Comparison of ENCODE assay signal across 19 cellular contexts in genomic region chr5:78726556-78726955, GRCh38.
"Had no signal": no experiment of that assay in that cellular context is flagged by ENCODE, and none has a peak within 500 bp of the region (broad histone marks: within the 10 kb centered on the region; RNA-seq: fewer than 3 reads in every experiment).

No MANE protein-coding gene starts in this region.

- DNase-seq: activated CD4-positive, alpha-beta T cell treated with anti-CD3 and anti-CD28 coated beads for 48 hours; activated CD8-positive, alpha-beta memory T cell treated with anti-CD3 and anti-CD28 coated beads, Interleukin-2, amount 50 U/mL, for 48 hours; activated CD8-positive, alpha-beta T cell treated with anti-CD3 and anti-CD28 coated beads, Interleukin-2, amount 10 ng/mL, durations not matched to agents 7 days and 5 days; activated naive CD4-positive, alpha-beta T cell treated with Interleukin-2 at 50 U/mL for 16 hours; brain microvascular endothelial cell; dorsolateral prefrontal cortex; mesenchymal stem cell; psoas muscle; stimulated activated CD4-positive, alpha-beta T cell treated with anti-CD3 and anti-CD28 coated beads, Interleukin-12 subunit alpha, Interleukin-12 subunit beta, amount 100 ng/mL, for 4 hours; stimulated activated CD4-positive, alpha-beta T cell treated with anti-CD3 and anti-CD28 coated beads, Interleukin-4, amount 100 ng/mL, for 1 hour; stimulated activated CD8-positive, alpha-beta memory T cell treated with anti-CD3 and anti-CD28 coated beads, Interleukin-4, amount 100 ng/mL, for 48 hours; stimulated activated naive CD8-positive, alpha-beta T cell treated with anti-CD3 and anti-CD28 coated beads, Interleukin-15, amount 100 ng/mL, for 72 hours; T-cell had no signal

- H3K4me1 Mint-ChIP-seq: nephron; stimulated activated naive CD8-positive, alpha-beta T cell treated with anti-CD3 and anti-CD28 coated beads, Interleukin-15, amount 100 ng/mL, for 72 hours had no signal

- H3K9me3 Mint-ChIP-seq: nephron had no signal

- H3K9me3 ChIP-seq: left lung, psoas muscle, thoracic aorta had no signal

- H3K4me1 ChIP-seq: left lung had no signal

- FAIRE-seq: islet of Langerhans, urothelium cell line had no signal

- H3K36me3 ChIP-seq: brain microvascular endothelial cell, left lung, thoracic aorta had no signal

- H3K27me3 Mint-ChIP-seq: stimulated activated naive CD8-positive, alpha-beta T cell treated with anti-CD3 and anti-CD28 coated beads, Interleukin-15, amount 100 ng/mL, for 72 hours had no signal

- H3K4me3 ChIP-seq: dorsolateral prefrontal cortex, left lung, psoas muscle, thoracic aorta had no signal

- H3K27ac ChIP-seq: brain microvascular endothelial cell, dorsolateral prefrontal cortex, left lung, psoas muscle, thoracic aorta had no signal

- H3K27me3 ChIP-seq: brain microvascular endothelial cell, dorsolateral prefrontal cortex, left lung had no signal

- H3K4me3 Mint-ChIP-seq: activated CD8-positive, alpha-beta T cell treated with anti-CD3 and anti-CD28 coated beads, Interleukin-2, amount 10 ng/mL, durations not matched to agents 7 days and 5 days; nephron; stimulated activated naive CD8-positive, alpha-beta T cell treated with anti-CD3 and anti-CD28 coated beads, Interleukin-15, amount 100 ng/mL, for 72 hours; T-cell had no signal

- H3K36me3 Mint-ChIP-seq: T-cell had no signal

- ATAC-seq: activated CD8-positive, alpha-beta T cell treated with anti-CD3 and anti-CD28 coated beads, Interleukin-2, amount 10 ng/mL, durations not matched to agents 7 days and 5 days; left lung; psoas muscle; sciatic nerve; stimulated activated naive CD8-positive, alpha-beta T cell treated with anti-CD3 and anti-CD28 coated beads, Interleukin-15, amount 100 ng/mL, for 72 hours; T-cell had no signal

- H3K27ac Mint-ChIP-seq: activated CD8-positive, alpha-beta T cell treated with anti-CD3 and anti-CD28 coated beads, Interleukin-2, amount 10 ng/mL, durations not matched to agents 7 days and 5 days; nephron; stimulated activated naive CD8-positive, alpha-beta T cell treated with anti-CD3 and anti-CD28 coated beads, Interleukin-15, amount 100 ng/mL, for 72 hours had no signal
